8 cellular contexts compared by ENCODE assay signal in the genomic region with DNA sequence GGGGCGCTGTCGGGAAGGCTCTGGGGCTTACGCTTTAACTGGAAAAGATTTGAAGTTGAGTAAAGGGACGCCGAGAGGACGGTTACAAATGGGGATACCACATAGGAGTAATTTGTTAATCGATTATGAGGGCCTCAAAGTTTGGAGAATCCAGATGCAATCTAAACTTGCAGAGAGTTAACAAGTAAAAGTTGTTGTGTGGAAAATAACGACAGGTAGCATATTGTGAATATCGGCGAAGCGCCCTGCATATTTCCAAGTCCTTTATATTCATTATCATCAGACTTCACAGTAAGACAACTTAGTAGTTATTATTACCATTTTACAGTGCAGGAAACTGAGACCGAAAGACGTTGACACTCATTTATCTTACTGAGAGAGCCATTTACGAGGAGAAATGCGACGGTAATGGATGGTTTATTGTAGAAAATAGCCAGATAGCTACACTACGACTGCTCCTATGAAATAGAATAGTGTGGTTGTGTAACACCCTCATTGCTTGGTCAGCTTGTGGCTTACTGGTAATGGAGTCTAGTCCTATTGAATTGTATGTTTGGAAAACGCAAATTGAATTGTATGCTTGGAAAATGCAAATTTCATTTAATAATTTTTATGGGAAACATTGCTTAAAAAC. TPM values are rescaled to one million over a fixed set of nuclear protein-coding genes. Genes with fewer than 3 reads are reported as not detected.
DNase-seq lines count a peak whose midpoint lies in the region; ATAC-seq and TF ChIP-seq lines count a peak whose summit lies in the region.

No MANE protein-coding gene starts in this region.

- peaks cover 42% of the 10 kb centered on the region for H4K20me1 ChIP-seq in GM23338 (replicated peaks; ENCODE audit: insufficient read depth)

- ATAC-seq in GM23338 (no peak), activated B cell treated with CpG ODN at 0.5 μM for 24 hours (ENCODE audit: low read depth) (no peak), GM21515 (IDR thresholded peaks at IDR 0.05; ENCODE audit: unreplicated experiment) (no peak)

- in situ Hi-C loops in ACHN (cut with HindIII; ENCODE audit: low pct_ligation_motif_present, low pct_unique_long_range_greater_than_20kb, low sequenced_read_pairs), result no loop called here

- POLR2A ChIA-PET in activated B cell treated with CpG ODN at 0.5 μM for 24 hours (lab: Charles Lee), result interaction anchor here (1.2 to 1.8 kb wide), 3 partner anchors 73 to 284 kb away, joined by 3 to 6 read pairs (median 4); partner anchors contain the start of genes RPL32 and TSEN2

- H3K4me3 Mint-ChIP-seq in GM23338 (peak overlapping the region; percentile 82), activated B cell treated with CpG ODN at 0.5 μM for 24 hours (peak overlapping the region; percentile 89)

- H3K36me3 ChIP-seq in GM23338 (ENCODE audit: insufficient read depth) (no peaks in the 10 kb centered on the region), right atrium auricular region (no peaks in the 10 kb centered on the region), skeletal muscle satellite cell (ENCODE audit: insufficient read depth, low read length) (no peaks in the 10 kb centered on the region)

- H3K9me3 Mint-ChIP-seq in GM23338 (no peaks in the 10 kb centered on the region), activated B cell treated with CpG ODN at 0.5 μM for 24 hours (no peaks in the 10 kb centered on the region)

- TF ChIP-seq CTCF in GM23338 (conservative IDR thresholded peaks at IDR 0.05; ENCODE audit: low read depth in 2 of 2) (no peak), activated B cell treated with CpG ODN at 0.5 μM for 24 hours (IDR thresholded peaks at IDR 0.05) (no peak), right atrium auricular region (IDR thresholded peaks at IDR 0.05) (no peak)

- CTCF ChIA-PET in activated B cell treated with CpG ODN at 0.5 μM for 24 hours (lab: Charles Lee), result no interaction called here

- peak; percentile 13 for DNase-seq in ACHN
- no peak for DNase-seq in GM23338 (ENCODE audit: low spot score)
- no peak for DNase-seq in activated B cell treated with CpG ODN at 0.5 μM for 24 hours
- DNase-seq in right atrium auricular region (ENCODE audit: low spot score), result no peak
- DNase-seq in NCI-H1048 (lab: John Stamatoyannopoulos, UW), result no peak
- no peak for DNase-seq in mesenteric fat pad (ENCODE audit: low spot score)

- peaks cover 55% of the 10 kb centered on the region for H3K79me2 ChIP-seq in GM23338 (replicated peaks; ENCODE audit: insufficient read depth)

- H3K4me2 ChIP-seq in GM23338, result peak overlapping the region; percentile 80
- H3K4me2 ChIP-seq in skeletal muscle satellite cell (ENCODE audit: low read length), result peak overlapping the region; percentile 98

- H3K27me3 ChIP-seq in GM23338 (ENCODE audit: insufficient read depth), result peaks cover 17% of the 10 kb centered on the region
- H3K27me3 ChIP-seq in right atrium auricular region, result no peaks in the 10 kb centered on the region
- no peaks in the 10 kb centered on the region for H3K27me3 ChIP-seq in skeletal muscle satellite cell (ENCODE audit: control insufficient read depth, insufficient read depth, low read length)

- H3K27ac ChIP-seq in GM23338 (ENCODE audit: low read depth), result peak overlapping the region; percentile 97
- peak overlapping the region; percentile 92 to 98 for H3K27ac ChIP-seq in right atrium auricular region

- H3K9me3 ChIP-seq in right atrium auricular region, result no peaks in the 10 kb centered on the region
- H3K9me3 ChIP-seq in skeletal muscle satellite cell (replicated peaks; ENCODE audit: low read length), result no peaks in the 10 kb centered on the region

- H3F3A ChIP-seq in GM23338 (replicated peaks; ENCODE audit: low read depth), result peaks cover 4% of the 10 kb centered on the region; the same call in 1 of the 2 replicates

- peak overlapping the region; percentile 93 for H3K27ac Mint-ChIP-seq in GM23338
- H3K27ac Mint-ChIP-seq in activated B cell treated with CpG ODN at 0.5 μM for 24 hours, result peak overlapping the region; percentile 62

- no peaks in the 10 kb centered on the region for H3K9me2 ChIP-seq in GM23338 (ENCODE audit: insufficient read depth)

- peaks cover 34% of the 10 kb centered on the region for H3K4me1 Mint-ChIP-seq in GM23338
- peaks cover 66% of the 10 kb centered on the region for H3K4me1 Mint-ChIP-seq in activated B cell treated with CpG ODN at 0.5 μM for 24 hours

- peak overlapping the region; percentile 87 for H2AFZ ChIP-seq in GM23338

- peaks cover 36% of the 10 kb centered on the region for H3K4me1 ChIP-seq in GM23338 (ENCODE audit: insufficient read depth)
- peaks cover 0 to 68% of the 10 kb centered on the region in 2 donors for H3K4me1 ChIP-seq in right atrium auricular region
- peaks cover 31% of the 10 kb centered on the region for H3K4me1 ChIP-seq in skeletal muscle satellite cell (ENCODE audit: control insufficient read depth, insufficient read depth, low read length)

- intact Hi-C loops in activated B cell treated with CpG ODN at 0.5 μM for 24 hours (cut with micrococcal nuclease), result loop anchor here (1.0 to 5.0 kb wide), 6 partner anchors 73 to 1875 kb away; partner anchors contain the start of genes LSM3, RAF1, RPL32 and TSEN2

- H3K36me3 Mint-ChIP-seq in GM23338 (ENCODE audit: low read depth), result peaks cover 3% of the 10 kb centered on the region; the same call in 1 of the 3 replicates
- H3K36me3 Mint-ChIP-seq in activated B cell treated with CpG ODN at 0.5 μM for 24 hours (ENCODE audit: low read depth), result peaks cover 5% of the 10 kb centered on the region

- H3K9ac ChIP-seq in skeletal muscle satellite cell (ENCODE audit: low read depth, low read length), result peak overlapping the region; percentile 92

- H3K4me3 ChIP-seq in GM23338 (peak overlapping the region; percentile 64), right atrium auricular region (peak overlapping the region; percentile 77 to 98), skeletal muscle satellite cell (ENCODE audit: low read length) (peak overlapping the region; percentile 87)

- H3K27me3 Mint-ChIP-seq in GM23338 (ENCODE audit: insufficient read depth, low read depth, poor library complexity), result no peaks in the 10 kb centered on the region
- H3K27me3 Mint-ChIP-seq in activated B cell treated with CpG ODN at 0.5 μM for 24 hours, result peaks cover 9% of the 10 kb centered on the region

TF ChIP-seq in GM23338, 12 proteins besides CTCF, POLR2A, EP300 and RAD21:
- no peak for TF ChIP-seq NANOG (IDR thresholded peaks at IDR 0.05; ENCODE audit: borderline replicate concordance)
- no peak for TF ChIP-seq JUNB (IDR thresholded peaks at IDR 0.05; ENCODE audit: unreplicated experiment)
- TF ChIP-seq EZH2phosphoT487 (IDR thresholded peaks at IDR 0.05; ENCODE audit: unreplicated experiment), result no peak
- TF ChIP-seq REST (IDR thresholded peaks at IDR 0.05; ENCODE audit: unreplicated experiment), result no peak
- no peak for TF ChIP-seq STAT1 (IDR thresholded peaks at IDR 0.05; ENCODE audit: unreplicated experiment)
- no peak for TF ChIP-seq EZH2 (IDR thresholded peaks at IDR 0.05; ENCODE audit: low read depth, unreplicated experiment)
- TF ChIP-seq POLR2AphosphoS5 (IDR thresholded peaks at IDR 0.05; ENCODE audit: low read depth), result no peak
- TF ChIP-seq ETS1 (IDR thresholded peaks at IDR 0.05), result no peak

RNA-seq across cellular contexts. Expression of gene MKRN2, which starts 0.7 kb away (rescaled TPM):
- total RNA-seq in GM23338 (2014; rRNA removed; shearing (Covaris generic)), result 21.6 and 24.6 TPM in 2 replicates
- polyA plus RNA-seq in GM23338 (2016; fragmentation: Nextera tagmentation; extraction: Ambion mirVana), result 9.1 and 11.4 TPM in 2 replicates
- 22.2 and 22.3 TPM in 2 replicates for total RNA-seq in activated B cell treated with CpG ODN at 0.5 μM for 24 hours
- total RNA-seq in right atrium auricular region, result 10 to 100 TPM; 24.7 to 30.5 TPM
- total RNA-seq in skeletal muscle satellite cell (2012; rRNA removed), result 39.3 and 41.3 TPM in 2 replicates
- total RNA-seq in mesenteric fat pad, result 26.6 TPM

RNA-seq across cellular contexts. Expression of gene MKRN2OS, which starts 12.3 kb away (rescaled TPM):
- total RNA-seq in GM23338 (2014; rRNA removed; shearing (Covaris generic)), result not detected in 2 replicates
- 0.55 and 0.59 TPM in 2 replicates for polyA plus RNA-seq in GM23338 (2016; fragmentation: Nextera tagmentation; extraction: Ambion mirVana)
- total RNA-seq in activated B cell treated with CpG ODN at 0.5 μM for 24 hours (not detected in 2 replicates), right atrium auricular region (not detected), mesenteric fat pad (not detected)
- total RNA-seq in skeletal muscle satellite cell (2012; rRNA removed), result not detected in 2 replicates
